8 cellular contexts compared by ENCODE assay signal in genomic region chr1:26500488-26501175, GRCh38. TPM values are rescaled to one million over a fixed set of nuclear protein-coding genes. Genes with fewer than 3 reads are reported as not detected.
DNase-seq lines count a peak whose midpoint lies in the region; ATAC-seq, FAIRE-seq and TF ChIP-seq lines count a peak whose summit lies in the region.

No MANE protein-coding gene starts in this region.

- H3K9me3 ChIP-seq in right cardiac atrium (ENCODE audit: control insufficient read depth, low read length): no peaks in the 10 kb centered on the region

- TF ChIP-seq CTCF in GM06990 (IDR thresholded peaks at IDR 0.05; ENCODE audit: insufficient read depth, low read length, poor library complexity, severe bottlenecking): no peak

- POLR2A ChIA-PET in HEK293T (lab: Yijun Ruan, JAX): interaction anchor here (0.6 to 4.3 kb wide), 28 partner anchors 9 to 364 kb away, joined by 3 to 55 read pairs (median 6); partner anchors contain the start of genes HMGN2 and RPS6KA1

- peak; percentile 94 to 95 for ATAC-seq in right cardiac atrium

- CTCF ChIA-PET in HEK293T (lab: Yijun Ruan, JAX): interaction anchor here (0.6 to 2.0 kb wide), 12 partner anchors 8 to 216 kb away, joined by 3 to 8 read pairs (median 4); partner anchors contain the start of gene RPS6KA1

- no peaks in the 10 kb centered on the region for H3K36me3 ChIP-seq in GM06990 (ENCODE audit: control insufficient read depth, insufficient read depth, low read length)
- H3K36me3 ChIP-seq in rectal smooth muscle tissue (ENCODE audit: control insufficient read depth, insufficient read depth, low read length): no peaks in the 10 kb centered on the region

- intact Hi-C loops in right cardiac atrium (cut with DNase I): loop anchor here in 1 of 4 donors (10.0 kb wide), 1 partner anchor 284 kb away; the partner anchor contains the start of gene PIGV

- peak; percentile 9 for FAIRE-seq in urothelium cell line (lab: Jason Lieb, UNC)

- under 1% methylated on average over 74 of the region's 74 CpGs for WGBS in right cardiac atrium

- H3K4me1 ChIP-seq in right cardiac atrium (ENCODE audit: control insufficient read depth, insufficient read depth, low read length) (peaks cover 2% of the 10 kb centered on the region), rectal smooth muscle tissue (ENCODE audit: control insufficient read depth, insufficient read depth, low read length) (no peaks in the 10 kb centered on the region)

- DNase-seq in GM06990 (ENCODE audit: extremely low read depth, insufficient read length) (peak; percentile 92), HEK293T (ENCODE audit: extremely low spot score) (peak; percentile 85), NCI-H1048 (lab: John Stamatoyannopoulos, UW) (peak; percentile 65), T-helper 1 cell (peak; percentile 74 to 88 (median 81)), amygdala (lab: John Stamatoyannopoulos, UW) (peak; percentile 22 to 92 (median 77)), right cardiac atrium (peak; percentile 88 to 97 (median 95)), urothelium cell line (ENCODE audit: low spot score) (peak; percentile 93)

- H3K9ac ChIP-seq in rectal smooth muscle tissue (ENCODE audit: low read length): peak overlapping the region; percentile 35

- no peaks in the 10 kb centered on the region for H3K27me3 ChIP-seq in GM06990 (replicated peaks; ENCODE audit: control insufficient read depth, insufficient read depth, low read length)
- no peaks in the 10 kb centered on the region for H3K27me3 ChIP-seq in right cardiac atrium (ENCODE audit: control insufficient read depth, insufficient read depth)
- H3K27me3 ChIP-seq in rectal smooth muscle tissue (ENCODE audit: control insufficient read depth, insufficient read depth, low read length): no peaks in the 10 kb centered on the region

- H3K27ac ChIP-seq in right cardiac atrium (ENCODE audit: low read length) (peak overlapping the region; percentile 94), rectal smooth muscle tissue (ENCODE audit: low read depth, low read length) (peak overlapping the region; percentile 86)

- H3K4me3 ChIP-seq in GM06990 (replicated peaks; ENCODE audit: low read depth, low read length) (peak overlapping the region; percentile 82), right cardiac atrium (ENCODE audit: low read length) (peak overlapping the region; percentile 67), rectal smooth muscle tissue (ENCODE audit: low read length) (peak overlapping the region; percentile 84)

TF ChIP-seq in HEK293T, 16 proteins besides CTCF, POLR2A, EP300 and RAD21:
- TF ChIP-seq BHLHE40 (IDR thresholded peaks at IDR 0.05; ENCODE audit: borderline replicate concordance) (peak; percentile 27; the same call in 1 of the 2 replicates), ZNF384 (IDR thresholded peaks at IDR 0.05) (no peak), L3MBTL2 (conservative IDR thresholded peaks at IDR 0.05) (peak; percentile 87), ELF4 (IDR thresholded peaks at IDR 0.05) (no peak)

RNA-seq across cellular contexts. Expression of gene HMGN2, which starts 28.4 kb away (rescaled TPM):
- total RNA-seq in right cardiac atrium: 100 to 1,000 TPM; 125 to 176 (median 136) TPM
- polyA plus RNA-seq in right cardiac atrium: 152 TPM

RNA-seq across cellular contexts. Expression of gene RPS6KA1, which starts 28.9 kb away (rescaled TPM):
- total RNA-seq in right cardiac atrium: 1 to 10 TPM; 2.7 to 7.0 (median 5.6) TPM
- 2.0 TPM for polyA plus RNA-seq in right cardiac atrium

Comparison
In these comparisons a context has a peak if more than half of its experiments do, and no peak if none do; other contexts are left out.
1. Peak in every context shown above with its lines: DNase-seq, ATAC-seq, H3K4me3 ChIP-seq and H3K27ac ChIP-seq.